In genomic region chr13:30976041-30976440, GRCh38 we compare ENCODE assay signal across 23 cellular contexts. TPM values are rescaled to one million over a fixed set of nuclear protein-coding genes. Genes with fewer than 3 reads are reported as not detected.
"Had no signal": no experiment of that assay in that cellular context is flagged by ENCODE, and none has a peak within 500 bp of the region (broad histone marks: within the 10 kb centered on the region; RNA-seq: fewer than 3 reads in every experiment).

No MANE protein-coding gene starts in this region.

- H3K4me1 Mint-ChIP-seq: activated CD4-positive, alpha-beta memory T cell treated with anti-CD3 and anti-CD28 coated beads, Interleukin-2, amount 10 ng/mL, durations not matched to agents 7 days and 5 days; activated CD4-positive, alpha-beta T cell treated with anti-CD3 and anti-CD28 coated beads, Interleukin-2, amount 10 ng/mL, durations not matched to agents 24 days and 14 days; activated naive CD4-positive, alpha-beta T cell treated with anti-CD3 and anti-CD28 coated beads, Interleukin-2, amount 10 ng/mL, durations not matched to agents 7 days and 5 days; stimulated activated memory B cell treated with anti-CD40 and anti-IgM and Interleukin-4, amounts not matched to agents 10 μg/mL and 1 μg/mL and 100 μg/mL, for 72 hours had no signal

- DNase-seq: activated CD4-positive, alpha-beta memory T cell treated with anti-CD3 and anti-CD28 coated beads, Interleukin-2, amount 10 ng/mL, durations not matched to agents 7 days and 5 days; activated CD4-positive, alpha-beta T cell treated with anti-CD3 and anti-CD28 coated beads, Interleukin-2, amount 10 ng/mL, durations not matched to agents 24 days and 14 days; activated effector memory CD4-positive, alpha-beta T cell treated with anti-CD3 and anti-CD28 coated beads, Interleukin-2, amount 50 U/mL, for 16 hours; activated naive CD4-positive, alpha-beta T cell treated with anti-CD3 and anti-CD28 coated beads, Interleukin-2, amount 10 ng/mL, durations not matched to agents 7 days and 5 days; amygdala; body of pancreas; effector CD8-positive, alpha-beta T cell; hippocampal formation; left ventricle myocardium inferior; nucleus accumbens; right lobe of liver; stimulated activated CD4-positive, alpha-beta T cell treated with anti-CD3 and anti-CD28 coated beads, Interleukin-15, amount 100 ng/mL, for 24 hours had no signal

- H3K4me3 ChIP-seq: body of pancreas, left ventricle myocardium inferior, right lobe of liver, skin epidermis had no signal

- H3K4me3 Mint-ChIP-seq: activated CD4-positive, alpha-beta memory T cell treated with anti-CD3 and anti-CD28 coated beads, Interleukin-2, amount 10 ng/mL, durations not matched to agents 7 days and 5 days; activated CD4-positive, alpha-beta T cell treated with anti-CD3 and anti-CD28 coated beads, Interleukin-2, amount 10 ng/mL, durations not matched to agents 24 days and 14 days; activated naive CD4-positive, alpha-beta T cell treated with anti-CD3 and anti-CD28 coated beads, Interleukin-2, amount 10 ng/mL, durations not matched to agents 7 days and 5 days; dendritic cell treated with granulocyte-macrophage colony-stimulating factor and Interleukin-4, amounts not matched to agents 40 ng/mL and 50 ng/mL, for 4 days; natural killer cell treated with Interleukin-12 subunit alpha and Interleukin-12 subunit beta and Interleukin-15 and Interleukin-18, amount 100 ng/mL, for 72 hours; stimulated activated memory B cell treated with anti-CD40 and anti-IgM and Interleukin-4, amounts not matched to agents 10 μg/mL and 1 μg/mL and 100 μg/mL, for 72 hours; type B pancreatic cell had no signal

- H3K27me3 ChIP-seq: body of pancreas, right lobe of liver had no signal

- H3K27ac ChIP-seq: body of pancreas, left ventricle myocardium inferior, right lobe of liver, skin epidermis, VCaP had no signal

- H3K36me3 Mint-ChIP-seq: activated naive CD4-positive, alpha-beta T cell treated with anti-CD3 and anti-CD28 coated beads, Interleukin-2, amount 10 ng/mL, durations not matched to agents 7 days and 5 days; natural killer cell treated with Interleukin-12 subunit alpha and Interleukin-12 subunit beta and Interleukin-15 and Interleukin-18, amount 100 ng/mL, for 72 hours; stimulated activated memory B cell treated with anti-CD40 and anti-IgM and Interleukin-4, amounts not matched to agents 10 μg/mL and 1 μg/mL and 100 μg/mL, for 72 hours; type B pancreatic cell had no signal

- H3K4me1 ChIP-seq: body of pancreas, left ventricle myocardium inferior, right lobe of liver had no signal

- H3K36me3 ChIP-seq: left ventricle myocardium inferior, right lobe of liver had no signal

- ATAC-seq: activated CD4-positive, CD25-positive, alpha-beta regulatory T cell treated with anti-CD3 and anti-CD28 coated beads, Interleukin-2, amount 50 U/mL, for 24 hours; body of pancreas; natural killer cell treated with Interleukin-12 subunit alpha and Interleukin-12 subunit beta and Interleukin-15 and Interleukin-18, amount 100 ng/mL, for 72 hours; right lobe of liver; stimulated activated memory B cell treated with anti-CD40 and anti-IgM and Interleukin-4, amounts not matched to agents 10 μg/mL and 1 μg/mL and 100 μg/mL, for 72 hours had no signal

- H3K27ac Mint-ChIP-seq: activated CD4-positive, alpha-beta memory T cell treated with anti-CD3 and anti-CD28 coated beads, Interleukin-2, amount 10 ng/mL, durations not matched to agents 7 days and 5 days; activated CD4-positive, alpha-beta T cell treated with anti-CD3 and anti-CD28 coated beads, Interleukin-2, amount 10 ng/mL, durations not matched to agents 24 days and 14 days; activated naive CD4-positive, alpha-beta T cell treated with anti-CD3 and anti-CD28 coated beads, Interleukin-2, amount 10 ng/mL, durations not matched to agents 7 days and 5 days; dendritic cell treated with granulocyte-macrophage colony-stimulating factor and Interleukin-4, amounts not matched to agents 40 ng/mL and 50 ng/mL, for 4 days; natural killer cell treated with Interleukin-12 subunit alpha and Interleukin-12 subunit beta and Interleukin-15 and Interleukin-18, amount 100 ng/mL, for 72 hours; stimulated activated memory B cell treated with anti-CD40 and anti-IgM and Interleukin-4, amounts not matched to agents 10 μg/mL and 1 μg/mL and 100 μg/mL, for 72 hours; type B pancreatic cell had no signal

- H3K9me3 ChIP-seq: body of pancreas, left ventricle myocardium inferior, right lobe of liver had no signal

- H3K27me3 Mint-ChIP-seq: type B pancreatic cell had no signal

RNA-seq across cellular contexts. Expression of gene TEX26, which starts 43.6 kb away (rescaled TPM):
- total RNA-seq: activated CD4-positive, alpha-beta memory T cell treated with anti-CD3 and anti-CD28 coated beads, Interleukin-2, amount 10 ng/mL, durations not matched to agents 7 days and 5 days; activated CD4-positive, alpha-beta T cell treated with anti-CD3 and anti-CD28 coated beads, Interleukin-2, amount 10 ng/mL, durations not matched to agents 24 days and 14 days; body of pancreas; cardiac septum; chondrocyte; left ventricle myocardium inferior; lung microvascular endothelial cell; natural killer cell treated with Interleukin-12 subunit alpha and Interleukin-12 subunit beta and Interleukin-15 and Interleukin-18, amount 100 ng/mL, for 72 hours; T-helper 2 cell treated with Interferon-gamma antibody and Interleukin-4, amounts not matched to agents 100 ng/mL and 5 ng/mL, for 36 hours had no signal
